ENCODE assay signal across 17 cellular contexts in the genomic region with DNA sequence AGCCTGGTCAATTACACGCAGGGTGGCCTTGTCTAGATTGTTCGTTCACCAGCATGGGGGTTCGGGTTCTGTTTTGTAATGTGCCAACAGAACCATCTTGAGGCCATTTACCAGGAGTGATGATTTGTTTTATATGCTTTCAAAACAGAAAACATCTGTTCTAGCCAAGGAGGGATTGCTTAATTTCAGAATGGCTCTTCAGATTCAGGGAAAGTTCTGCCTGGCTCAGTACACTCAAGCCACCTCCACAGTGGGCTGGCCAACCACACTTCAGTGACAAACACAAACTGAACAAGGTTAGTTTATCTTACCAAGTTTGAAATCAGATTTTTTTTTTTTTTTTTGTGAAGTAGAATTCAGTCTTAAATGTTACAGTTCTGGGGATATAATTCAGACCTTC. TPM values are rescaled to one million over a fixed set of nuclear protein-coding genes. Genes with fewer than 3 reads are reported as not detected.
DNase-seq lines count a peak whose midpoint lies in the region; ATAC-seq and TF ChIP-seq lines count a peak whose summit lies in the region.
"Had no signal": no experiment of that assay in that cellular context is flagged by ENCODE, and none has a peak within 500 bp of the region (broad histone marks: within the 10 kb centered on the region; RNA-seq: fewer than 3 reads in every experiment).

No MANE protein-coding gene starts in this region.

- H3K4me1 ChIP-seq in ACC112 (ENCODE audit: control insufficient read depth, insufficient read depth, low read length, unreplicated experiment) (peaks cover 62% of the 10 kb centered on the region), IMR-90 (ENCODE audit: control insufficient read depth, insufficient read depth, low read length) (peaks cover 20% of the 10 kb centered on the region), neuronal stem cell (ENCODE audit: control insufficient read depth in 2 of 2, insufficient read depth in 1 of 2, low read depth in 1 of 2, low read length in 2 of 2) (peaks cover 0 to 3% of the 10 kb centered on the region in 2 donors), mesendoderm (ENCODE audit: control insufficient read depth, low read depth, low read length) (no peaks in the 10 kb centered on the region), vagina (peaks cover 2% of the 10 kb centered on the region)
- no peaks in the 10 kb centered on the region for H3K4me1 ChIP-seq in CD8-positive, alpha-beta T cell (ENCODE audit: insufficient read depth, low read length)

- H3K36me3 ChIP-seq in ACC112 (ENCODE audit: insufficient read depth, low read length) (peaks cover 17% of the 10 kb centered on the region), IMR-90 (ENCODE audit: control insufficient read depth, insufficient read depth, low read length) (peaks cover 11% of the 10 kb centered on the region), neuronal stem cell (replicated peaks in 1 of 2; ENCODE audit: control insufficient read depth in 2 of 2, insufficient read depth in 2 of 2, low read length in 2 of 2) (peaks cover 0 to 20% of the 10 kb centered on the region in 2 donors), mesendoderm (ENCODE audit: control insufficient read depth, insufficient read depth, low read length) (no peaks in the 10 kb centered on the region), vagina (no peaks in the 10 kb centered on the region)
- no peaks in the 10 kb centered on the region for H3K36me3 ChIP-seq in CD8-positive, alpha-beta T cell (ENCODE audit: insufficient read depth, low read length)

- DNase-seq in IMR-90 (peak; percentile 44), fibroblast of mammary gland (ENCODE audit: low read depth) (peak; percentile 80), neuronal stem cell (ENCODE audit: low spot score) (no peak), T1000 (lab: John Stamatoyannopoulos, UW) (no peak), mesendoderm (no peak), vagina (ENCODE audit: extremely low spot score in 2 of 2) (no peak)
- no peak for DNase-seq in CD8-positive, alpha-beta T cell
- DNase-seq: activated B cell treated with CpG ODN at 0.5 μM for 24 hours; activated CD8-positive, alpha-beta memory T cell treated with anti-CD3 and anti-CD28 coated beads, Interleukin-2, amount 50 U/mL, for 48 hours; activated naive CD4-positive, alpha-beta T cell treated with anti-CD3 and anti-CD28 coated beads, Interleukin-2, amount 10 ng/mL, durations not matched to agents 7 days and 5 days; AML-193; cerebellar nuclear complex; DMS53; MV-4-11; spleen had no signal

- peaks cover 12% of the 10 kb centered on the region for H3K9me1 ChIP-seq in IMR-90 (ENCODE audit: insufficient read depth, low read length)

- no TSS peak for BruUV-seq in IMR-90 (replicated peaks; lab: Mats Ljungman, UMichigan)

- POLR2A ChIA-PET in IMR-90 (lab: Charles Lee; ENCODE audit: unreplicated experiment), result no interaction called here
- POLR2A ChIA-PET in CD8-positive, alpha-beta T cell (lab: Charles Lee), result no interaction called here

- H3K4me3 ChIP-seq in ACC112 (ENCODE audit: low read depth, low read length) (peak overlapping the region; percentile 33; the same call in 1 of the 2 replicates), IMR-90 (ENCODE audit: insufficient read depth, low read depth, low read length) (no peak overlapping the region), fibroblast of mammary gland (ENCODE audit: control insufficient read depth, low read depth, low read length) (no peak overlapping the region), neuronal stem cell (ENCODE audit: low read length in 2 of 2) (no peak overlapping the region), mesendoderm (ENCODE audit: low read length) (no peak overlapping the region), vagina (no peak overlapping the region)
- H3K4me3 ChIP-seq in CD8-positive, alpha-beta T cell (ENCODE audit: low read depth, low read length), result no peak overlapping the region
- H3K4me3 ChIP-seq: spleen had no signal

- dilution Hi-C loops in IMR-90 (cut with HindIII; ENCODE audit: low sequenced_read_pairs, unreplicated experiment), result no loop called here

- ATAC-seq in IMR-90 (ENCODE audit: low read depth), result peak; percentile 58
- no peak for ATAC-seq in CD8-positive, alpha-beta T cell

- H2AK9ac ChIP-seq in IMR-90 (replicated peaks; ENCODE audit: low read depth, low read length, poor library complexity), result no peak overlapping the region

- H3K79me2 ChIP-seq in ACC112 (ENCODE audit: control insufficient read depth, insufficient read depth, low read length, unreplicated experiment), result peaks cover 96% of the 10 kb centered on the region
- peaks cover 57% of the 10 kb centered on the region for H3K79me2 ChIP-seq in mesendoderm (ENCODE audit: control insufficient read depth, insufficient read depth, low read length)

- H4K5ac ChIP-seq in IMR-90 (ENCODE audit: low read depth, low read length), result peak overlapping the region; percentile 13; the same call in 1 of the 2 replicates
- no peak overlapping the region for H4K5ac ChIP-seq in mesendoderm (ENCODE audit: low read length)

- H4K91ac ChIP-seq in IMR-90 (ENCODE audit: insufficient read depth, low read depth, low read length) (no peak overlapping the region), neuronal stem cell (ENCODE audit: low read depth, low read length, poor library complexity) (no peak overlapping the region)

- no peak overlapping the region for H2AFZ ChIP-seq in ACC112 (ENCODE audit: low read length, unreplicated experiment)
- H2AFZ ChIP-seq in IMR-90 (replicated peaks; ENCODE audit: low read length, poor library complexity), result no peak overlapping the region
- no peak overlapping the region for H2AFZ ChIP-seq in neuronal stem cell (ENCODE audit: low read length)

- H3K56ac ChIP-seq in IMR-90 (ENCODE audit: extremely low read depth, insufficient read depth, low read length), result no peak overlapping the region
- H3K56ac ChIP-seq in mesendoderm (ENCODE audit: low read length), result no peak overlapping the region

- H2BK5ac ChIP-seq in IMR-90 (ENCODE audit: low read depth, low read length, poor library complexity, severe bottlenecking), result peak overlapping the region; percentile 48
- no peak overlapping the region for H2BK5ac ChIP-seq in neuronal stem cell (ENCODE audit: low read length)
- H2BK5ac ChIP-seq in mesendoderm (ENCODE audit: low read length), result no peak overlapping the region

- H2BK15ac ChIP-seq in IMR-90 (ENCODE audit: low read depth, low read length) (no peak overlapping the region), neuronal stem cell (ENCODE audit: low read length) (no peak overlapping the region), mesendoderm (replicated peaks; ENCODE audit: low read depth) (no peak overlapping the region)

- H4K8ac ChIP-seq in IMR-90 (ENCODE audit: low read depth in 2 of 2, low read length in 2 of 2), result no peak overlapping the region
- no peak overlapping the region for H4K8ac ChIP-seq in neuronal stem cell (ENCODE audit: low read depth, low read length)
- H4K8ac ChIP-seq in mesendoderm (ENCODE audit: low read depth, low read length), result no peak overlapping the region

- H3K4ac ChIP-seq in IMR-90 (ENCODE audit: low read depth, low read length) (peak overlapping the region; percentile 45; the same call in 1 of the 2 replicates), neuronal stem cell (ENCODE audit: low read length) (no peak overlapping the region), mesendoderm (ENCODE audit: low read depth, low read length) (no peak overlapping the region)

- H2BK12ac ChIP-seq in neuronal stem cell (ENCODE audit: low read length), result no peak overlapping the region

- no peak for TF ChIP-seq CTCF in IMR-90 (conservative IDR thresholded peaks at IDR 0.05; ENCODE audit: low read depth, low read length)
- TF ChIP-seq CTCF in fibroblast of mammary gland (conservative IDR thresholded peaks at IDR 0.05; ENCODE audit: control insufficient read depth, insufficient read depth, low read depth, low read length), result no peak
- no peak for TF ChIP-seq CTCF in CD8-positive, alpha-beta T cell (IDR thresholded peaks at IDR 0.05)
- no peak for TF ChIP-seq CTCF in vagina (IDR thresholded peaks at IDR 0.05)

- no peaks in the 10 kb centered on the region for H3K9me3 Mint-ChIP-seq in CD8-positive, alpha-beta T cell
- H3K9me3 Mint-ChIP-seq: activated B cell treated with CpG ODN at 0.5 μM for 24 hours; activated naive CD4-positive, alpha-beta T cell treated with anti-CD3 and anti-CD28 coated beads, Interleukin-2, amount 10 ng/mL, durations not matched to agents 7 days and 5 days had no signal

- H3K36me3 Mint-ChIP-seq in CD8-positive, alpha-beta T cell, result peaks cover 8% of the 10 kb centered on the region

- H3K9me3 ChIP-seq in IMR-90 (ENCODE audit: control insufficient read depth, insufficient read depth, low read length) (no peaks in the 10 kb centered on the region), neuronal stem cell (replicated peaks in 1 of 2; ENCODE audit: control insufficient read depth in 2 of 2, insufficient read depth in 1 of 2, low read depth in 1 of 2, low read length in 2 of 2) (peaks cover 0 to 4% of the 10 kb centered on the region in 2 donors), vagina (no peaks in the 10 kb centered on the region)
- H3K9me3 ChIP-seq in CD8-positive, alpha-beta T cell (ENCODE audit: low read length), result no peaks in the 10 kb centered on the region
- H3K9me3 ChIP-seq: spleen had no signal

- CTCF ChIA-PET in IMR-90 (lab: Yijun Ruan, JAX), result interaction anchor here (0.7 kb wide), 1 partner anchor 1717 kb away, joined by 3 read pairs; no protein-coding TSS in a partner anchor
- CTCF ChIA-PET in CD8-positive, alpha-beta T cell (lab: Charles Lee), result interaction anchor here (0.7 kb wide), 1 partner anchor 16 kb away, joined by 3 read pairs; no protein-coding TSS in a partner anchor

- H3K4me1 Mint-ChIP-seq in CD8-positive, alpha-beta T cell (ENCODE audit: low read depth), result peaks cover 27% of the 10 kb centered on the region

- H3K18ac ChIP-seq in IMR-90 (ENCODE audit: low read depth, low read length), result peak overlapping the region; percentile 31; the same call in 1 of the 2 replicates
- H3K18ac ChIP-seq in neuronal stem cell (ENCODE audit: low read length), result peak overlapping the region; percentile 6
- no peak overlapping the region for H3K18ac ChIP-seq in mesendoderm (ENCODE audit: low read length)

- H3K27ac ChIP-seq in ACC112 (ENCODE audit: low read depth, low read length), result peak overlapping the region; percentile 56
- peak overlapping the region; percentile 79; the same call in 1 of the 2 replicates for H3K27ac ChIP-seq in IMR-90 (ENCODE audit: insufficient read depth, low read length)
- H3K27ac ChIP-seq in neuronal stem cell (replicated peaks; ENCODE audit: low read length), result no peak overlapping the region
- no peak overlapping the region for H3K27ac ChIP-seq in CD8-positive, alpha-beta T cell (ENCODE audit: low read depth, low read length)
- no peak overlapping the region for H3K27ac ChIP-seq in mesendoderm (ENCODE audit: low read depth, low read length)
- H3K27ac ChIP-seq in vagina, result no peak overlapping the region
- H3K27ac ChIP-seq: epithelial cell of prostate, spleen had no signal

- H2AK5ac ChIP-seq in IMR-90 (ENCODE audit: low read depth, low read length), result peak overlapping the region; percentile 49; the same call in 1 of the 2 replicates
- H2AK5ac ChIP-seq in neuronal stem cell (ENCODE audit: low read depth, low read length), result no peak overlapping the region
- H2AK5ac ChIP-seq in mesendoderm (ENCODE audit: low read length), result no peak overlapping the region

- H3K27me3 Mint-ChIP-seq in CD8-positive, alpha-beta T cell (ENCODE audit: low read depth), result no peaks in the 10 kb centered on the region
- H3K27me3 Mint-ChIP-seq: activated B cell treated with CpG ODN at 0.5 μM for 24 hours; activated naive CD4-positive, alpha-beta T cell treated with anti-CD3 and anti-CD28 coated beads, Interleukin-2, amount 10 ng/mL, durations not matched to agents 7 days and 5 days had no signal

- H4K20me1 ChIP-seq in IMR-90 (ENCODE audit: insufficient read depth, low read length), result peaks cover 95% of the 10 kb centered on the region

- no peak overlapping the region for H2BK20ac ChIP-seq in IMR-90 (ENCODE audit: low read depth, low read length)

- intact Hi-C loops in IMR-90 (cut with micrococcal nuclease) (no loop called here), vagina (cut with DNase I) (no loop called here)
- intact Hi-C loops in CD8-positive, alpha-beta T cell (cut with DNase I, micrococcal nuclease), result no loop called here

- no peak overlapping the region for H3K14ac ChIP-seq in IMR-90 (replicated peaks; ENCODE audit: low read depth, low read length)
- H3K14ac ChIP-seq in neuronal stem cell (ENCODE audit: low read length), result no peak overlapping the region

- peaks cover 0 to 10% of the 10 kb centered on the region in 2 experiments; a peak in 2 of 4 replicates for H3K79me1 ChIP-seq in IMR-90 (ENCODE audit: low read depth in 1 of 2, low read length in 2 of 2)
- H3K79me1 ChIP-seq in neuronal stem cell (ENCODE audit: low read depth, low read length), result peaks cover 2% of the 10 kb centered on the region
- peaks cover 1% of the 10 kb centered on the region for H3K79me1 ChIP-seq in mesendoderm (ENCODE audit: low read length)

- no peak for TF ChIP-seq POLR2A in IMR-90 (IDR thresholded peaks at IDR 0.05; ENCODE audit: low read depth, low read length)
- TF ChIP-seq POLR2A in vagina (IDR thresholded peaks at IDR 0.05), result no peak

- peak overlapping the region; percentile 61 for H3K4me2 ChIP-seq in IMR-90 (ENCODE audit: low read depth, low read length)
- H3K4me2 ChIP-seq in neuronal stem cell (ENCODE audit: insufficient read depth, low read length, poor library complexity, severe bottlenecking), result no peak overlapping the region
- H3K4me2 ChIP-seq in mesendoderm (ENCODE audit: low read length), result no peak overlapping the region

- no peak overlapping the region for H3K9ac ChIP-seq in IMR-90 (ENCODE audit: low read depth, low read length)
- H3K9ac ChIP-seq in neuronal stem cell (ENCODE audit: low read depth, low read length, poor library complexity), result no peak overlapping the region
- no peak overlapping the region for H3K9ac ChIP-seq in mesendoderm (ENCODE audit: low read length)

- H3K4me3 Mint-ChIP-seq in CD8-positive, alpha-beta T cell, result no peak overlapping the region
- H3K4me3 Mint-ChIP-seq: activated B cell treated with CpG ODN at 0.5 μM for 24 hours; activated naive CD4-positive, alpha-beta T cell treated with anti-CD3 and anti-CD28 coated beads, Interleukin-2, amount 10 ng/mL, durations not matched to agents 7 days and 5 days had no signal

- no peak overlapping the region for H2BK120ac ChIP-seq in IMR-90 (ENCODE audit: low read depth, low read length)
- no peak overlapping the region for H2BK120ac ChIP-seq in neuronal stem cell (ENCODE audit: low read depth, low read length)
- H2BK120ac ChIP-seq in mesendoderm (ENCODE audit: low read depth, low read length), result no peak overlapping the region

- WGBS in IMR-90 (ENCODE audit: extremely low coverage in 2 of 2, insufficient read length in 1 of 2), 2 experiments, result 40% methylated on average over 1 of the region's 3 CpGs; no CpG with 5 or more reads in 1 of the 2 experiments
- WGBS in neuronal stem cell (ENCODE audit: extremely low coverage in 2 of 2, insufficient read length in 2 of 2, insufficient replicate concordance in 1 of 2), 2 donors, result no CpG with 5 or more reads among the region's 3 CpGs
- no CpG with 5 or more reads among the region's 3 CpGs for WGBS in mesendoderm (ENCODE audit: extremely low coverage, insufficient coverage, low lambda C conversion rate)

- TF ChIP-seq RAD21 in IMR-90 (IDR thresholded peaks at IDR 0.05; ENCODE audit: low read length), result no peak

- in situ Hi-C loops in IMR-90 (cut with MboI; ENCODE audit: low sequenced_read_pairs), result no loop called here

- H3K23ac ChIP-seq in IMR-90 (ENCODE audit: low read depth, low read length), result 0 out of 2 replicates have a peak overlapping the region, but pooled peaks have one; percentile 39
- no peak overlapping the region for H3K23ac ChIP-seq in neuronal stem cell (ENCODE audit: low read depth, low read length, poor library complexity)
- no peak overlapping the region for H3K23ac ChIP-seq in mesendoderm (ENCODE audit: low read length)

- H3K27me3 ChIP-seq in ACC112 (ENCODE audit: insufficient read depth, low read length) (no peaks in the 10 kb centered on the region), IMR-90 (ENCODE audit: control insufficient read depth, insufficient read depth, low read length) (peaks cover 2% of the 10 kb centered on the region; the same call in 1 of the 2 replicates), neuronal stem cell (ENCODE audit: control insufficient read depth in 3 of 3, insufficient read depth in 3 of 3, low read depth in 1 of 3, low read length in 3 of 3) (no peaks in the 10 kb centered on the region), mesendoderm (ENCODE audit: insufficient read depth, low read length, poor library complexity) (no peaks in the 10 kb centered on the region), vagina (no peaks in the 10 kb centered on the region)
- no peaks in the 10 kb centered on the region for H3K27me3 ChIP-seq in CD8-positive, alpha-beta T cell (ENCODE audit: insufficient read depth, low read length)
- H3K27me3 ChIP-seq: spleen had no signal

- H3K27ac Mint-ChIP-seq in CD8-positive, alpha-beta T cell, result no peak overlapping the region
- H3K27ac Mint-ChIP-seq: activated B cell treated with CpG ODN at 0.5 μM for 24 hours; activated naive CD4-positive, alpha-beta T cell treated with anti-CD3 and anti-CD28 coated beads, Interleukin-2, amount 10 ng/mL, durations not matched to agents 7 days and 5 days had no signal

RNA-seq across cellular contexts. Expression of gene SMS, which starts 23.2 kb away (rescaled TPM):
- total RNA-seq in IMR-90 (2012; rRNA removed) (230 and 439 TPM in 2 replicates), vagina (36.8 TPM)
- polyA plus RNA-seq in IMR-90 (2012; rRNA removed), result 166 and 176 TPM in 2 replicates
- polyA plus RNA-seq in IMR-90 (2012; cell fraction: cytosol; rRNA removed), result 56.3 and 74.3 TPM in 2 replicates
- 27.7 and 59.3 TPM in 2 replicates for polyA plus RNA-seq in IMR-90 (2012; cell fraction: nucleus; rRNA removed; ENCODE audit: low replicate concordance)
- polyA plus RNA-seq in neuronal stem cell (2013, experiment 1 of 2), result 95.7 TPM
- 97.5 TPM for polyA plus RNA-seq in neuronal stem cell (2013, experiment 2 of 2)
- 10 to 100 TPM; 17.9 to 19.1 TPM for total RNA-seq in CD8-positive, alpha-beta T cell
- 152 TPM for polyA plus RNA-seq in mesendoderm (2013, experiment 1 of 2)
- 155 TPM for polyA plus RNA-seq in mesendoderm (2013, experiment 2 of 2)

Comparison
In these comparisons a context has a peak if more than half of its experiments do, and no peak if none do; other contexts are left out.
1. H3K27ac ChIP-seq: peak in ACC112 (single experiment) and IMR-90 (single experiment); none in neuronal stem cell (single experiment), CD8-positive, alpha-beta T cell (single experiment), mesendoderm (single experiment) and vagina (single experiment).
2. DNase-seq: peak in IMR-90 (single experiment) and fibroblast of mammary gland (single experiment); none in neuronal stem cell (single experiment), CD8-positive, alpha-beta T cell (0 of 7), T1000 (single experiment), mesendoderm (single experiment) and vagina (0 of 2).